Comparison of ENCODE assay signal across 9 cellular contexts in the genomic region with DNA sequence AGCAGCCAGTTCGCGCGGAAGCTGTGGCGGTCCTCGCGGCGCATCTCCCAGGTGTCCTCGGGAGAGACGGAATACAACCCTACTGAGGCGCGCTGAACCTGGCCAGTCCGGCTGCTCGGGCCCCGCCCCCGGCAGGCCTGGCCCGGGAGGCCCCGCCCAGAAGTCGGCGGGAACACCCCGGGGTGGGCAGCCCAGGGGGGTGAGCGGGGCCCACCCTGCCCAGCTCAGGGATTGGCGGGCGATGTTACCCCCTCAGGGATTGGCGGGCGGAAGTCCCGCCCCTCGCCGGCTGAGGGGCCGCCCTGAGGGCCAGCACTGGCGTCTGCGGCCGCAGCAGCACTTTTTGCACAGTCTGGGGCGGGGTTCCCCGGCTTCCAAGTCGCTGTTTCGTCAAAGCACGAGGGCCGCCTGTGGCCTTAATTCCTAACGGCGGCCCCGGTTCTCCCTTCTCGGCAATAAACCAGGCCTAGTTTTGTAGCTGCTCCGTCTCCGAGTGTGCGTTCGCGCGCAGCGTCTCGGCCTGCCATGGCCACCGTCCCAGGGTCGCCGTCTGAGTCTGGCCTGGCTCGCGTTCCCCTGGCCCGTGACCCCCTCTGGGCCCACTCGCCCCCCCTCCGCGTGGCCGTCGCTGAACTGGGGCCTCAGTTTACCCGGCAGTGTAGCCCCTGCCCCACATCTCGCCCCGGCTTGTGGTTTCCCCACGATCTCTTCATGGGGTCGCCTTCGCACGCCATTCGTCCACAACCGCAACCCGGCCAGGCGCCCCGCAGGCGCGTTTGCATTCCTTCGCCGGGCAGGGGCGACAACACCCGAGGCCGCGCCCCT. TPM values are rescaled to one million over a fixed set of nuclear protein-coding genes. Genes with fewer than 3 reads are reported as not detected.
DNase-seq lines count a peak whose midpoint lies in the region; ATAC-seq and TF ChIP-seq lines count a peak whose summit lies in the region.
"Had no signal": no experiment of that assay in that cellular context is flagged by ENCODE, and none has a peak within 500 bp of the region (broad histone marks: within the 10 kb centered on the region; RNA-seq: fewer than 3 reads in every experiment).

No MANE protein-coding gene starts in this region.

- intact Hi-C loops in CD8-positive, alpha-beta T cell (cut with DNase I, micrococcal nuclease): loop anchor here (1.0 to 10.0 kb wide), 5 partner anchors 22 to 371 kb away; a partner anchor contains a TSS
- intact Hi-C loops in activated CD4-positive, alpha-beta T cell treated with anti-CD3 and anti-CD28 coated beads, Interleukin-2, amount 10 ng/mL, durations not matched to agents 24 days and 14 days (cut with micrococcal nuclease): no loop called here
- intact Hi-C loops in dendritic cell treated with granulocyte-macrophage colony-stimulating factor and Interleukin-4, amounts not matched to agents 40 ng/mL and 50 ng/mL, for 4 days (cut with micrococcal nuclease): loop anchor here (1.0 kb wide), 1 partner anchor 30 kb away; a partner anchor contains a TSS

- peak; percentile 43 to 89 (median 77) for DNase-seq in CD8-positive, alpha-beta T cell
- peak; percentile 38 for DNase-seq in NCI-H1048 (lab: John Stamatoyannopoulos, UW)
- peak; percentile 88 for DNase-seq in activated CD4-positive, alpha-beta T cell treated with anti-CD3 and anti-CD28 coated beads, Interleukin-2, amount 10 ng/mL, durations not matched to agents 24 days and 14 days
- peak; percentile 88 for DNase-seq in left lobe of liver (ENCODE audit: low spot score)
- peak; percentile 50 for DNase-seq in stimulated activated CD4-positive, alpha-beta T cell treated with anti-CD3 and anti-CD28 coated beads, Interleukin-2, amount 100 ng/mL, for 4 hours (ENCODE audit: low read depth)
- no peak for DNase-seq in NOMO-1 treated with DMSO at 0.1 percent for 48 hours (lab: John Stamatoyannopoulos, UW; ENCODE audit: unreplicated experiment)

- TF ChIP-seq CTCF in CD8-positive, alpha-beta T cell (IDR thresholded peaks at IDR 0.05): no peak

- no peaks in the 10 kb centered on the region for H3K9me3 ChIP-seq in CD8-positive, alpha-beta T cell (ENCODE audit: low read length)

- H3K27me3 Mint-ChIP-seq in CD8-positive, alpha-beta T cell (ENCODE audit: low read depth): no peaks in the 10 kb centered on the region
- no peaks in the 10 kb centered on the region for H3K27me3 Mint-ChIP-seq in activated CD4-positive, alpha-beta T cell treated with anti-CD3 and anti-CD28 coated beads, Interleukin-2, amount 10 ng/mL, durations not matched to agents 24 days and 14 days
- no peaks in the 10 kb centered on the region for H3K27me3 Mint-ChIP-seq in dendritic cell treated with granulocyte-macrophage colony-stimulating factor and Interleukin-4, amounts not matched to agents 40 ng/mL and 50 ng/mL, for 4 days

- no peaks in the 10 kb centered on the region for H3K27me3 ChIP-seq in CD8-positive, alpha-beta T cell (ENCODE audit: insufficient read depth, low read length)

- H3K27ac ChIP-seq in CD8-positive, alpha-beta T cell (ENCODE audit: low read depth, low read length): peak overlapping the region; percentile 56
- H3K27ac ChIP-seq: KMS-11 had no signal

- peaks cover 38% of the 10 kb centered on the region for H3K36me3 Mint-ChIP-seq in CD8-positive, alpha-beta T cell
- peaks cover 37% of the 10 kb centered on the region for H3K36me3 Mint-ChIP-seq in activated CD4-positive, alpha-beta T cell treated with anti-CD3 and anti-CD28 coated beads, Interleukin-2, amount 10 ng/mL, durations not matched to agents 24 days and 14 days (ENCODE audit: low read depth)
- peaks cover 60% of the 10 kb centered on the region for H3K36me3 Mint-ChIP-seq in dendritic cell treated with granulocyte-macrophage colony-stimulating factor and Interleukin-4, amounts not matched to agents 40 ng/mL and 50 ng/mL, for 4 days (ENCODE audit: low read depth)

- peak overlapping the region; percentile 70 for H3K4me3 Mint-ChIP-seq in CD8-positive, alpha-beta T cell
- H3K4me3 Mint-ChIP-seq in activated CD4-positive, alpha-beta T cell treated with anti-CD3 and anti-CD28 coated beads, Interleukin-2, amount 10 ng/mL, durations not matched to agents 24 days and 14 days: peak overlapping the region; percentile 34
- H3K4me3 Mint-ChIP-seq in dendritic cell treated with granulocyte-macrophage colony-stimulating factor and Interleukin-4, amounts not matched to agents 40 ng/mL and 50 ng/mL, for 4 days: peak overlapping the region; percentile 73

- H3K4me1 ChIP-seq in CD8-positive, alpha-beta T cell (ENCODE audit: insufficient read depth, low read length): peaks cover 8% of the 10 kb centered on the region

- ATAC-seq in CD8-positive, alpha-beta T cell: peak; percentile 91
- ATAC-seq in GM21447 (IDR thresholded peaks at IDR 0.05; ENCODE audit: unreplicated experiment) (peak; percentile 70), left lobe of liver (peak; percentile 92)

- H3K4me1 Mint-ChIP-seq in CD8-positive, alpha-beta T cell (ENCODE audit: low read depth): peaks cover 8% of the 10 kb centered on the region
- peaks cover 7% of the 10 kb centered on the region for H3K4me1 Mint-ChIP-seq in activated CD4-positive, alpha-beta T cell treated with anti-CD3 and anti-CD28 coated beads, Interleukin-2, amount 10 ng/mL, durations not matched to agents 24 days and 14 days
- peaks cover 8% of the 10 kb centered on the region for H3K4me1 Mint-ChIP-seq in dendritic cell treated with granulocyte-macrophage colony-stimulating factor and Interleukin-4, amounts not matched to agents 40 ng/mL and 50 ng/mL, for 4 days (ENCODE audit: low read depth)

- peak overlapping the region; percentile 66 for H3K4me3 ChIP-seq in CD8-positive, alpha-beta T cell (ENCODE audit: low read depth, low read length)

- POLR2A ChIA-PET in CD8-positive, alpha-beta T cell (lab: Charles Lee): interaction anchor here (1.0 to 1.9 kb wide), 3 partner anchors 22 to 31 kb away, joined by 4 to 13 read pairs (median 6); a partner anchor contains a TSS

- peak overlapping the region; percentile 83 for H3K27ac Mint-ChIP-seq in CD8-positive, alpha-beta T cell
- H3K27ac Mint-ChIP-seq in activated CD4-positive, alpha-beta T cell treated with anti-CD3 and anti-CD28 coated beads, Interleukin-2, amount 10 ng/mL, durations not matched to agents 24 days and 14 days: peak overlapping the region; percentile 53
- peak overlapping the region; percentile 85 for H3K27ac Mint-ChIP-seq in dendritic cell treated with granulocyte-macrophage colony-stimulating factor and Interleukin-4, amounts not matched to agents 40 ng/mL and 50 ng/mL, for 4 days

- no peaks in the 10 kb centered on the region for H3K9me3 Mint-ChIP-seq in CD8-positive, alpha-beta T cell
- no peaks in the 10 kb centered on the region for H3K9me3 Mint-ChIP-seq in activated CD4-positive, alpha-beta T cell treated with anti-CD3 and anti-CD28 coated beads, Interleukin-2, amount 10 ng/mL, durations not matched to agents 24 days and 14 days
- H3K9me3 Mint-ChIP-seq in dendritic cell treated with granulocyte-macrophage colony-stimulating factor and Interleukin-4, amounts not matched to agents 40 ng/mL and 50 ng/mL, for 4 days: no peaks in the 10 kb centered on the region

- CTCF ChIA-PET in CD8-positive, alpha-beta T cell (lab: Charles Lee): interaction anchor here (3.7 kb wide), 1 partner anchor 11 kb away, joined by 23 read pairs; no protein-coding TSS in a partner anchor

- H3K36me3 ChIP-seq in CD8-positive, alpha-beta T cell (ENCODE audit: insufficient read depth, low read length): peaks cover 10% of the 10 kb centered on the region

RNA-seq across cellular contexts. Expression of a gene that starts 30.0 kb away (rescaled TPM):
- total RNA-seq in CD8-positive, alpha-beta T cell: 100 to 1,000 TPM; 187 to 201 TPM
- total RNA-seq in activated CD4-positive, alpha-beta T cell treated with anti-CD3 and anti-CD28 coated beads, Interleukin-2, amount 10 ng/mL, durations not matched to agents 24 days and 14 days: 115 and 119 TPM in 2 replicates
- total RNA-seq in left lobe of liver: 12.2 TPM

RNA-seq across cellular contexts. Expression of a gene that starts 32.9 kb away (rescaled TPM):
- total RNA-seq in CD8-positive, alpha-beta T cell: 100 to 1,000 TPM in 1 of 2 experiments, 10 to 100 TPM in 1; 99.9 to 107 TPM
- 55.3 and 66.2 TPM in 2 replicates for total RNA-seq in activated CD4-positive, alpha-beta T cell treated with anti-CD3 and anti-CD28 coated beads, Interleukin-2, amount 10 ng/mL, durations not matched to agents 24 days and 14 days
- 19.3 TPM for total RNA-seq in left lobe of liver
